ENCODE assay signal across 1 cellular context in genomic region chr9:126631254-126631653, GRCh38.
TF ChIP-seq lines count a peak whose summit lies in the region.

No MANE protein-coding gene starts in this region.

TF ChIP-seq in H1, 55 proteins besides CTCF, POLR2A, EP300 and RAD21:
- TF ChIP-seq CEBPB (IDR thresholded peaks at IDR 0.05; ENCODE audit: low read depth, low read length): peak; percentile 33; the same call in 1 of the 2 replicates
- TF ChIP-seq BCL11A (IDR thresholded peaks at IDR 0.05; ENCODE audit: low read depth in 2 of 2, low read length in 2 of 2): no peak
